20 cellular contexts compared by ENCODE assay signal in genomic region chr2:205680903-205681302, GRCh38. TPM values are rescaled to one million over a fixed set of nuclear protein-coding genes. Genes with fewer than 3 reads are reported as not detected.
DNase-seq lines count a peak whose midpoint lies in the region; ATAC-seq, FAIRE-seq and TF ChIP-seq lines count a peak whose summit lies in the region.
"Had no signal": no experiment of that assay in that cellular context is flagged by ENCODE, and none has a peak within 500 bp of the region (broad histone marks: within the 10 kb centered on the region; RNA-seq: fewer than 3 reads in every experiment).

No MANE protein-coding gene starts in this region.

- TF ChIP-seq CTCF in A549 (IDR thresholded peaks at IDR 0.05) = no peak
- TF ChIP-seq CTCF in Loucy (conservative IDR thresholded peaks at IDR 0.05; ENCODE audit: low read length) = no peak
- no peak for TF ChIP-seq CTCF in endodermal cell (conservative IDR thresholded peaks at IDR 0.05)
- TF ChIP-seq CTCF in mesothelial cell of epicardium (IDR thresholded peaks at IDR 0.05; ENCODE audit: unreplicated experiment) = no peak
- TF ChIP-seq CTCF in GM13977 (IDR thresholded peaks at IDR 0.05; ENCODE audit: extremely low read depth, insufficient read depth, missing control alignments) = no peak

- H3K27me3 ChIP-seq in Loucy (ENCODE audit: insufficient read depth, low read length, poor library complexity, severe bottlenecking) (no peaks in the 10 kb centered on the region), endodermal cell (ENCODE audit: control insufficient read depth, insufficient read depth, low read length, poor library complexity, severe bottlenecking) (peaks cover 16% of the 10 kb centered on the region)

- H3K36me3 Mint-ChIP-seq in endodermal cell (ENCODE audit: low read depth) (no peaks in the 10 kb centered on the region), mesothelial cell of epicardium (no peaks in the 10 kb centered on the region)
- H3K36me3 Mint-ChIP-seq: activated naive CD8-positive, alpha-beta T cell; CD4-positive, CD25-positive, alpha-beta regulatory T cell; natural killer cell treated with Interleukin-12 subunit alpha and Interleukin-12 subunit beta and Interleukin-15 and Interleukin-18, amount 100 ng/mL, for 72 hours had no signal

- DNase-seq in A549 (ENCODE audit: low read depth in 1 of 2, low spot score in 1 of 2) (no peak), endodermal cell (peak; percentile 76), mesothelial cell of epicardium (ENCODE audit: low spot score in 2 of 2, unreplicated experiment in 2 of 2) (no peak), 8988T (no peak), NCI-H2196 (lab: John Stamatoyannopoulos, UW; ENCODE audit: unreplicated experiment) (no peak), GM13977 (ENCODE audit: low spot score) (no peak)
- DNase-seq: ACHN; activated T-cell treated with anti-CD3 and anti-CD28 coated beads, Interleukin-2, amount 50 U/mL, for 48 hours; CD4-positive, CD25-positive, alpha-beta regulatory T cell; DND-41; hippocampal formation; islet precursor cell; NCI-H1048; SHP77; spleen had no signal

- H3K27me3 Mint-ChIP-seq in endodermal cell (ENCODE audit: insufficient read depth) (peaks cover 28% of the 10 kb centered on the region), mesothelial cell of epicardium (ENCODE audit: low read depth) (peaks cover 30% of the 10 kb centered on the region)

- ATAC-seq in A549 = no peak
- ATAC-seq in HG02798 (IDR thresholded peaks at IDR 0.05; ENCODE audit: poor library complexity, unreplicated experiment) = no peak
- ATAC-seq: natural killer cell treated with Interleukin-12 subunit alpha and Interleukin-12 subunit beta and Interleukin-15 and Interleukin-18, amount 100 ng/mL, for 72 hours had no signal

- H3K4me1 Mint-ChIP-seq in endodermal cell (peaks cover 39% of the 10 kb centered on the region), mesothelial cell of epicardium (peaks cover 57% of the 10 kb centered on the region)

- CTCF ChIA-PET in A549 (lab: Yijun Ruan, JAX) = interaction anchor here (0.6 to 5.9 kb wide), 6 partner anchors 14 to 146 kb away, joined by 3 to 33 read pairs (median 4); no protein-coding TSS in a partner anchor

- peak overlapping the region; percentile 88; the same call in 2 of the 3 replicates for H3K4me2 ChIP-seq in A549
- H3K4me2 ChIP-seq in Loucy (ENCODE audit: low read depth, low read length, poor library complexity, severe bottlenecking) = no peak overlapping the region

- H2AFZ ChIP-seq in Loucy (ENCODE audit: low read length) = no peak overlapping the region

- no peaks in the 10 kb centered on the region for H3K79me2 ChIP-seq in Loucy (ENCODE audit: insufficient read depth, low read length)

- 90% methylated on average over 4 of the region's 4 CpGs for WGBS in A549 (ENCODE audit: missing lambda C conversion rate)
- WGBS in endodermal cell (ENCODE audit: insufficient coverage in 1 of 2, insufficient read length in 1 of 2), 2 experiments = 14% methylated on average over 1 of the region's 4 CpGs; no CpG with 5 or more reads in 1 of the 2 experiments

- H3K27ac Mint-ChIP-seq in endodermal cell (peak overlapping the region; percentile 67), mesothelial cell of epicardium (no peak overlapping the region)
- H3K27ac Mint-ChIP-seq: activated naive CD8-positive, alpha-beta T cell; natural killer cell treated with Interleukin-12 subunit alpha and Interleukin-12 subunit beta and Interleukin-15 and Interleukin-18, amount 100 ng/mL, for 72 hours; T-helper 1 cell treated with Interleukin-12 subunit alpha and Interleukin-12 subunit beta and Interleukin-4 antibody, amounts not matched to agents 30 μg/mL and 1 μg/mL, for 36 hours had no signal

- H3K4me3 Mint-ChIP-seq in endodermal cell = no peak overlapping the region
- H3K4me3 Mint-ChIP-seq in mesothelial cell of epicardium = peak overlapping the region; percentile 28

- peaks cover 23% of the 10 kb centered on the region for H3K4me1 ChIP-seq in A549
- H3K4me1 ChIP-seq in Loucy (ENCODE audit: insufficient read depth, low read length, poor library complexity, severe bottlenecking) = peaks cover 12% of the 10 kb centered on the region
- H3K4me1 ChIP-seq in endodermal cell (ENCODE audit: control insufficient read depth, insufficient read depth, low read length) = peaks cover 21% of the 10 kb centered on the region

- POLR2A ChIA-PET in A549 (lab: Yijun Ruan, JAX) = interaction anchor here (2.5 kb wide), 1 partner anchor 68 kb away, joined by 13 read pairs; no protein-coding TSS in a partner anchor

- no peak for FAIRE-seq in A549 (lab: Jason Lieb, UNC)

- H3F3A ChIP-seq in Loucy (ENCODE audit: low read depth) = no peaks in the 10 kb centered on the region

- H3K4me3 ChIP-seq in A549 (no peak overlapping the region), Loucy (ENCODE audit: low read length, poor library complexity, severe bottlenecking) (no peak overlapping the region), endodermal cell (ENCODE audit: low read length) (peak overlapping the region; percentile 47)

- H3K9me3 Mint-ChIP-seq in endodermal cell (no peaks in the 10 kb centered on the region), mesothelial cell of epicardium (no peaks in the 10 kb centered on the region)
- H3K9me3 Mint-ChIP-seq: natural killer cell treated with Interleukin-12 subunit alpha and Interleukin-12 subunit beta and Interleukin-15 and Interleukin-18, amount 100 ng/mL, for 72 hours; T-helper 1 cell treated with Interleukin-12 subunit alpha and Interleukin-12 subunit beta and Interleukin-4 antibody, amounts not matched to agents 30 μg/mL and 1 μg/mL, for 36 hours had no signal

- no peak for TF ChIP-seq EP300 in A549 (IDR thresholded peaks at IDR 0.05)

- H3K9ac ChIP-seq in Loucy (ENCODE audit: low read depth, low read length, poor library complexity, severe bottlenecking) (peak overlapping the region; percentile 48), endodermal cell (ENCODE audit: extremely low read depth, low read length, poor library complexity, severe bottlenecking) (peak overlapping the region; percentile 46)

- no peaks in the 10 kb centered on the region for H4K20me1 ChIP-seq in Loucy (ENCODE audit: insufficient read depth, low read length, poor library complexity, severe bottlenecking)

- peak overlapping the region; percentile 25 to 98; a peak in 4 of 6 replicates for H3K27ac ChIP-seq in A549
- peak overlapping the region; percentile 13 for H3K27ac ChIP-seq in endodermal cell (ENCODE audit: low read depth, low read length)

- H3K9me3 ChIP-seq in A549 (no peaks in the 10 kb centered on the region), Loucy (ENCODE audit: insufficient read depth, low read depth, low read length) (no peaks in the 10 kb centered on the region), endodermal cell (ENCODE audit: control insufficient read depth, low read length) (no peaks in the 10 kb centered on the region)
- H3K9me3 ChIP-seq: spleen had no signal

- no peak for TF ChIP-seq RAD21 in A549 (conservative IDR thresholded peaks at IDR 0.05 in 1 of 2, IDR thresholded peaks at IDR 0.05 in 1 of 2)

- no peak for TF ChIP-seq POLR2A in A549 (IDR thresholded peaks at IDR 0.05; ENCODE audit: low read length)

- H3K9me2 ChIP-seq in Loucy (replicated peaks; ENCODE audit: low read depth, low read length) = no peaks in the 10 kb centered on the region

- in situ Hi-C loops in GM13977 (cut with MboI; ENCODE audit: low pct_unique_long_range_greater_than_20kb, low sequenced_read_pairs, unreplicated experiment) = no loop called here

- H3K36me3 ChIP-seq in Loucy (ENCODE audit: insufficient read depth, low read length) (no peaks in the 10 kb centered on the region), endodermal cell (ENCODE audit: control insufficient read depth, insufficient read depth, low read length) (no peaks in the 10 kb centered on the region)
- H3K36me3 ChIP-seq: spleen had no signal

TF ChIP-seq in A549, 52 proteins besides CTCF, POLR2A, EP300 and RAD21:
- TF ChIP-seq ELK1 (IDR thresholded peaks at IDR 0.05; ENCODE audit: low read depth, low read length) (no peak), KDM1A (IDR thresholded peaks at IDR 0.05; ENCODE audit: low read depth) (no peak), ESRRA (IDR thresholded peaks at IDR 0.05; ENCODE audit: borderline replicate concordance, low read length) (no peak), EHF (CRISPR knock-in tag; IDR thresholded peaks at IDR 0.05) (no peak), CBX8 (IDR thresholded peaks at IDR 0.05) (no peak), BHLHE40 (IDR thresholded peaks at IDR 0.05; ENCODE audit: low read depth, low read length) (no peak)

RNA-seq across cellular contexts. Expression of gene NRP2, which starts 1.4 kb away (rescaled TPM):
- 144 and 154 TPM in 2 replicates for polyA plus RNA-seq in A549 (2011; rRNA removed)
- 37.9 and 48.1 TPM in 2 replicates for polyA plus RNA-seq in A549 (2012; cell fraction: cytosol; rRNA removed)
- 111 and 112 TPM in 2 replicates for polyA plus RNA-seq in A549 (2012; cell fraction: nucleus; rRNA removed)
- polyA plus RNA-seq in A549 (2017; fragmentation: RNase III; extraction: RNeasy Plus Mini Kit Qiagen cat#74134 plus additional on column Dnase treatment) = 125 to 187 TPM (median 159 TPM) in 3 replicates
- polyA minus RNA-seq in A549 (2011; rRNA and poly(A)+ RNA removed) = 199 and 240 TPM in 2 replicates
- 10 to 100 TPM; 69.7 to 92.4 TPM for total RNA-seq in endodermal cell
- 79.4 TPM for polyA plus RNA-seq in endodermal cell (2013, experiment 1 of 2)
- 80.4 TPM for polyA plus RNA-seq in endodermal cell (2013, experiment 2 of 2)
- 82.2 to 89.5 TPM (median 83.6 TPM) in 3 replicates for total RNA-seq in mesothelial cell of epicardium
- total RNA-seq: CD4-positive, CD25-positive, alpha-beta regulatory T cell had no signal
